8 cellular contexts compared by ENCODE assay signal in the genomic region with DNA sequence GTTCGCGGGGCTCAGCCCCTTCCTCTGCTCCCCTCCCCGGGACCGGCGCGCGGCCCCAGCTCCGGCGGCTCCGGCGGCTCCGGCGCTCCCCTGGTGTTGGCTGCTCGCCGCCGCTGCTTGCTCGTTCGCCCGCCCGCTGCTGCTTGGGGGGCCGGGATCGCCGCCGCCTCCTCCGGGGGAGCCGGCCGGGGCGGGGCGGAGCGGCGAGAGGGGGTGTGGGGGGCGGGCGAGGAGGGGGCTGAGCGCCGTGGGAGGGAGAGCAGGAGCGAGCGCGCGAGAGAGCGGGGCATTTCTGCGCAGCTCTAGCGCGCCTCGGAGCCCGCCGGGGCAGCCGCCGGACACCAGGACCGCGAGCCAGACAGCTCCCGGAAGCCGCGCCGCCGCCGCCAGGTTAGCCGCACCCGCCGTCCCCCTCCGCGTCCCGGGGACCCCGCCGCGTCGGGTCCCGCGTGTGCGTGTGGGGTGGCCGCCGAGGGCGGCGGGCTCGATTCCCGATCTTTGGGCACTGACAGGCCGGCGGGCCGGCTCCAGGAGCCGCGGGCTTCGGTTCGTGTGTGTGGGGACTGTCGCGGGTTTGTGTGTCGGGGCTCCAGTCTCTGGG.
DNase-seq lines count a peak whose midpoint lies in the region; ATAC-seq lines count a peak whose summit lies in the region.

No MANE protein-coding gene starts in this region.

- no peak for ATAC-seq in HG03378 (IDR thresholded peaks at IDR 0.05; ENCODE audit: unreplicated experiment)

- peak; percentile 28 for DNase-seq in EH (ENCODE audit: low read depth)
- peak; percentile 20 for DNase-seq in NCI-H146 treated with DMSO at 0.1 percent for 48 hours (lab: John Stamatoyannopoulos, UW; ENCODE audit: unreplicated experiment)
- peak; percentile 62 for DNase-seq in astrocyte of the hippocampus (ENCODE audit: low read depth, low spot score)
- DNase-seq in iPS-NIHi11 (ENCODE audit: low spot score) = peak; percentile 69
- peak; percentile 7 for DNase-seq in stimulated activated CD4-positive, alpha-beta T cell treated with anti-CD3 and anti-CD28 coated beads, Interleukin-4, amount 100 ng/mL, for 1 hour
- no peak for DNase-seq in HPDE6-E6E7 (ENCODE audit: extremely low spot score)
- DNase-seq in occipital lobe (lab: John Stamatoyannopoulos, UW) = no peak

Comparison
In these comparisons a context has a peak if more than half of its experiments do, and no peak if none do; other contexts are left out.
1. DNase-seq: peak in EH (single experiment), NCI-H146 treated with DMSO at 0.1 percent for 48 hours (single experiment), astrocyte of the hippocampus (single experiment), iPS-NIHi11 (single experiment) and stimulated activated CD4-positive, alpha-beta T cell treated with anti-CD3 and anti-CD28 coated beads, Interleukin-4, amount 100 ng/mL, for 1 hour (single experiment); none in HPDE6-E6E7 (single experiment) and occipital lobe (single experiment).